8 cellular contexts compared by ENCODE assay signal in the genomic region with DNA sequence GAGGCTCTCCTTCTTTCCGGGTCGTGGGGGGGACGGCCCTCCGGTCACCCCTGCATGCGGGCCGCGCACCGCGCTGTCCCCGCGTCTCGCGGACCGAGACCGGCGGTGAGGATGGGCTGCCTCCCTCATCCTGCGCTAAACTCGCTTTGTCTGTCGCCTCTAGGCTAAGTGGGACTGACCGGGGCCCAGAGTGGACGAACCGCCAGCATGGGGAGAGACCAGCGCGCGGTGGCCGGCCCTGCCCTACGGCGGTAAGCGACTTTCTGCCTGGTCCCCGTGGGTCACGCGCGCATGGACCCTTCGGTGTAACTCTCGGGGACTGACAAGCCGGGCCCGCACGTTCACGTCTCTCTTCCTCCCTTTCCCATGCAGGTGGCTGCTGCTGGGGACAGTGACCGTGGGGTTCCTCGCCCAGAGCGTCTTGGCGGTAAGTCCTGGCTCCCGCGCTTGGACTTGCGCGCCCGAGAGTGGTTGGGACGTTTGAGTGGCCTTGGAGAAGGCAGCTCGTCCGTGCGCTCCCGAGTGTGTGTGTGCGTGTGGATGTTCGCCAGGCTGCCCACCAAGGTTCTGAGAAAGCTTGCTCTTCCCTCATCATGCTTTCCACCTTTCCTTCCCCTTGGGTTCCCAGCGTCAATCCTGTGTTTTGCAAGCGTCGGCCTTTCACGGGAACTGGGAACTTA. TPM values are rescaled to one million over a fixed set of nuclear protein-coding genes. Genes with fewer than 3 reads are reported as not detected.
DNase-seq lines count a peak whose midpoint lies in the region; TF ChIP-seq lines count a peak whose summit lies in the region.

No MANE protein-coding gene starts in this region.

- H3K79me2 ChIP-seq in osteoblast (ENCODE audit: insufficient read depth, low read length): peaks cover 95% of the 10 kb centered on the region

- H3K4me3 ChIP-seq in SJCRH30 (peak overlapping the region; percentile 93), fibroblast of villous mesenchyme (ENCODE audit: low read depth, low read length) (peak overlapping the region; percentile 88), osteoblast (ENCODE audit: insufficient read depth, low read length) (peak overlapping the region; percentile 97)

- peak overlapping the region; percentile 98 for H3K4me2 ChIP-seq in osteoblast (ENCODE audit: insufficient read depth, low read length)

- peaks cover 70 to 94% (median 87%) of the 10 kb centered on the region in 3 donors for H3K27me3 Mint-ChIP-seq in CD14-positive monocyte (ENCODE audit: low read depth in 3 of 3)

- peak overlapping the region in 1 of 2 donors; percentile 86 for H3K4me3 Mint-ChIP-seq in CD14-positive monocyte

- peaks cover 58% of the 10 kb centered on the region for H4K20me1 ChIP-seq in osteoblast (ENCODE audit: insufficient read depth, low read length)

- peaks cover 0 to 6% (median 2%) of the 10 kb centered on the region in 7 donors for H3K9me3 Mint-ChIP-seq in CD14-positive monocyte

- H3K27ac ChIP-seq in SJCRH30 (peak overlapping the region; percentile 94), osteoblast (ENCODE audit: low read depth, low read length) (peak overlapping the region; percentile 92)

- no peaks in the 10 kb centered on the region for H3K36me3 Mint-ChIP-seq in CD14-positive monocyte

- H3K36me3 ChIP-seq in SJCRH30 (peaks cover 38% of the 10 kb centered on the region), osteoblast (ENCODE audit: insufficient read depth, low read length) (peaks cover 46% of the 10 kb centered on the region)

- TF ChIP-seq CTCF in fibroblast of villous mesenchyme (IDR thresholded peaks at IDR 0.05; ENCODE audit: insufficient read depth, low read depth, low read length) (no peak), osteoblast (IDR thresholded peaks at IDR 0.05; ENCODE audit: extremely low read depth, low read depth, low read length) (no peak), CD14-positive monocyte (IDR thresholded peaks at IDR 0.05) (no peak)

- DNase-seq in Caki2 (ENCODE audit: low read depth): peak; percentile 39
- DNase-seq in SJCRH30: peak; percentile 38 to 50
- peak; percentile 63 for DNase-seq in fibroblast of villous mesenchyme (ENCODE audit: low read depth)
- peak; percentile 51 for DNase-seq in osteoblast (ENCODE audit: insufficient read length, low spot score, missing footprints)
- DNase-seq in UCSD-AML1 (lab: John Stamatoyannopoulos, UW; ENCODE audit: unreplicated experiment): no peak
- no peak for DNase-seq in NCI-H446 treated with DMSO at 0.1 percent for 48 hours (lab: John Stamatoyannopoulos, UW)
- no peak for DNase-seq in CD14-positive monocyte (ENCODE audit: low spot score)
- DNase-seq in AG08396 (ENCODE audit: low spot score): no peak

- H3K4me1 Mint-ChIP-seq in CD14-positive monocyte: no peaks in the 10 kb centered on the region

- H3K27me3 ChIP-seq in SJCRH30: no peaks in the 10 kb centered on the region
- no peaks in the 10 kb centered on the region for H3K27me3 ChIP-seq in osteoblast (ENCODE audit: insufficient read depth, low read length)

- intact Hi-C loops in CD14-positive monocyte (cut with micrococcal nuclease): no loop called here

- H3K9me3 ChIP-seq in SJCRH30 (replicated peaks) (no peaks in the 10 kb centered on the region), osteoblast (ENCODE audit: low read depth, low read length) (no peaks in the 10 kb centered on the region)

- H2AFZ ChIP-seq in osteoblast (ENCODE audit: low read length): peak overlapping the region; percentile 28

- in situ Hi-C loops in Caki2 (cut with HindIII; ENCODE audit: low pct_unique_long_range_greater_than_20kb, low sequenced_read_pairs): no loop called here

- no peak overlapping the region for H3K27ac Mint-ChIP-seq in CD14-positive monocyte

- peaks cover 11% of the 10 kb centered on the region; the same call in 1 of the 2 replicates for H3K4me1 ChIP-seq in SJCRH30
- peaks cover 64% of the 10 kb centered on the region for H3K4me1 ChIP-seq in osteoblast (ENCODE audit: insufficient read depth, low read length)

RNA-seq across cellular contexts. Expression of a gene that starts 0.8 kb away (rescaled TPM):
- 370 and 412 TPM in 2 replicates for total RNA-seq in Caki2 (2014; rRNA removed; shearing (Covaris generic); ENCODE audit: low replicate concordance)
- 251 and 258 TPM in 2 replicates for total RNA-seq in SJCRH30 (2014; rRNA removed; shearing (Covaris generic))
- total RNA-seq in fibroblast of villous mesenchyme (756 and 1,116 TPM in 2 replicates), osteoblast (267 and 291 TPM in 2 replicates)
- polyA plus RNA-seq in CD14-positive monocyte: not detected

RNA-seq across cellular contexts. Expression of a gene that starts 0.9 kb away (rescaled TPM):
- total RNA-seq in Caki2 (2014; rRNA removed; shearing (Covaris generic); ENCODE audit: low replicate concordance): 393 and 454 TPM in 2 replicates
- total RNA-seq in SJCRH30 (2014; rRNA removed; shearing (Covaris generic)): 269 and 271 TPM in 2 replicates
- 1,391 and 1,673 TPM in 2 replicates for total RNA-seq in fibroblast of villous mesenchyme
- 412 and 433 TPM in 2 replicates for total RNA-seq in osteoblast
- polyA plus RNA-seq in CD14-positive monocyte: under 1 TPM in 1 of 2 donors, not detected in 1; 0.25 TPM

Comparison
In these comparisons a context has a peak if more than half of its experiments do, and no peak if none do; other contexts are left out.
1. DNase-seq: peak in Caki2 (single experiment), SJCRH30 (2 of 2), fibroblast of villous mesenchyme (single experiment) and osteoblast (single experiment); none in UCSD-AML1 (single experiment), NCI-H446 treated with DMSO at 0.1 percent for 48 hours (single experiment), CD14-positive monocyte (single experiment) and AG08396 (single experiment).
2. Peak in every context shown above with its lines, with median percentiles within 50 percentile points of each other: H3K4me3 ChIP-seq.